ENCODE assay signal across 9 cellular contexts in the genomic region with DNA sequence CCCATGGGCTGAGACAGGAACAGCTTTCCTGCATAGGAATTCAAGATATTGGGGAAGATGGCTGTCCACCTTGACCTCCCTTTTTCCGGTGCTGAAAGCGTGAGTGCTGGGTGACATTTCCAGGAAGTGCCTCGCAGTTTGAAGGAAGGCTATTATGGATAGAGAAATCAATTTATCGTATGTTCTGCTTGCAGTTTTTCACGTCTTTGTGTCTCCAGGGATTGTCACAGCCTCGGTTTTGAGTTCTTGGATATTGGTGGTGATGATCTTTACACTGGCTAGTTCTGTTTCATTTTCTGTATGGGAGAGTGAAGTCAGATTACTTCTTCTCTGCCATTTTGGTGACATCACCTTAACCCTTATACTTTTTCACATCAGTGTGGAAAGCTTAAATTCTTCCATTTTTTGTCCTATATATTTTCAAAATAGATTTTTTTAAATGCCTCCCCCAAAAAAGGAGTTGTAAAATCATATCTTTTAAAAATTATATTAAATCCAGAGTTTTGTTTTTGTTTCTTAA.
DNase-seq lines count a peak whose midpoint lies in the region; ATAC-seq and TF ChIP-seq lines count a peak whose summit lies in the region.
"Had no signal": no experiment of that assay in that cellular context is flagged by ENCODE, and none has a peak within 500 bp of the region (broad histone marks: within the 10 kb centered on the region; RNA-seq: fewer than 3 reads in every experiment).

No MANE protein-coding gene starts in this region.

- H3K4me1 ChIP-seq in neuronal stem cell (ENCODE audit: control insufficient read depth in 2 of 2, insufficient read depth in 1 of 2, low read depth in 1 of 2, low read length in 2 of 2) = no peaks in the 10 kb centered on the region
- H3K4me1 ChIP-seq: parathyroid adenoma had no signal

- no peaks in the 10 kb centered on the region for H3K36me3 ChIP-seq in neuronal stem cell (replicated peaks in 1 of 2; ENCODE audit: control insufficient read depth in 2 of 2, insufficient read depth in 2 of 2, low read length in 2 of 2)

- no peak overlapping the region for H2BK120ac ChIP-seq in neuronal stem cell (ENCODE audit: low read depth, low read length)

- H3K9ac ChIP-seq in neuronal stem cell (ENCODE audit: low read depth, low read length, poor library complexity) = no peak overlapping the region
- H3K9ac ChIP-seq: parathyroid adenoma had no signal

- WGBS in neuronal stem cell (ENCODE audit: extremely low coverage in 2 of 2, insufficient read length in 2 of 2, insufficient replicate concordance in 1 of 2), 2 donors = no CpG with 5 or more reads among the region's 6 CpGs

- H4K91ac ChIP-seq in neuronal stem cell (ENCODE audit: low read depth, low read length, poor library complexity) = no peak overlapping the region

- H3K79me1 ChIP-seq in neuronal stem cell (ENCODE audit: low read depth, low read length) = no peaks in the 10 kb centered on the region

- H2AFZ ChIP-seq in neuronal stem cell (ENCODE audit: low read length) = no peak overlapping the region
- H2AFZ ChIP-seq: parathyroid adenoma had no signal

- ATAC-seq in GM21367 (IDR thresholded peaks at IDR 0.05; ENCODE audit: unreplicated experiment) (peak; percentile 30), HG03460 (IDR thresholded peaks at IDR 0.05; ENCODE audit: unreplicated experiment) (peak; percentile 38)

- TF ChIP-seq CTCF in fibroblast of the aortic adventitia (IDR thresholded peaks at IDR 0.05; ENCODE audit: insufficient read depth, low read length) = no peak

- H3K4ac ChIP-seq in neuronal stem cell (ENCODE audit: low read length) = no peak overlapping the region

- H3K27ac ChIP-seq in neuronal stem cell (replicated peaks; ENCODE audit: low read length) = no peak overlapping the region
- H3K27ac ChIP-seq: parathyroid adenoma had no signal

- DNase-seq in fibroblast of the aortic adventitia (ENCODE audit: low read depth) (no peak), neuronal stem cell (ENCODE audit: low spot score) (no peak), NCI-H2081 (lab: John Stamatoyannopoulos, UW) (no peak)
- DNase-seq in stimulated activated CD4-positive, alpha-beta T cell treated with anti-CD3 and anti-CD28 coated beads, Interleukin-4, amount 100 ng/mL, for 4 hours = no peak
- no peak for DNase-seq in activated CD4-positive, CD25-positive, alpha-beta regulatory T cell (lab: John Stamatoyannopoulos, UW)

- H2AK5ac ChIP-seq in neuronal stem cell (ENCODE audit: low read depth, low read length) = no peak overlapping the region

- H2BK12ac ChIP-seq in neuronal stem cell (ENCODE audit: low read length) = no peak overlapping the region

- H3K27me3 ChIP-seq in neuronal stem cell (ENCODE audit: control insufficient read depth in 3 of 3, insufficient read depth in 3 of 3, low read depth in 1 of 3, low read length in 3 of 3) = no peaks in the 10 kb centered on the region

- H3K4me3 ChIP-seq in GM08714 (ENCODE audit: low read length) = peak overlapping the region; percentile 49; the same call in 1 of the 2 replicates
- peak overlapping the region; percentile 55 for H3K4me3 ChIP-seq in fibroblast of the aortic adventitia (ENCODE audit: low read depth, low read length)
- H3K4me3 ChIP-seq in neuronal stem cell (ENCODE audit: low read length in 2 of 2) = no peak overlapping the region

- H4K8ac ChIP-seq in neuronal stem cell (ENCODE audit: low read depth, low read length) = no peak overlapping the region

- H3K18ac ChIP-seq in neuronal stem cell (ENCODE audit: low read length) = no peak overlapping the region

- no peak overlapping the region for H2BK5ac ChIP-seq in neuronal stem cell (ENCODE audit: low read length)

- no peak overlapping the region for H3K14ac ChIP-seq in neuronal stem cell (ENCODE audit: low read length)

- no peak overlapping the region for H3K4me2 ChIP-seq in neuronal stem cell (ENCODE audit: insufficient read depth, low read length, poor library complexity, severe bottlenecking)

- H3K23ac ChIP-seq in neuronal stem cell (ENCODE audit: low read depth, low read length, poor library complexity) = no peak overlapping the region

- H3K9me3 ChIP-seq in neuronal stem cell (replicated peaks in 1 of 2; ENCODE audit: control insufficient read depth in 2 of 2, insufficient read depth in 1 of 2, low read depth in 1 of 2, low read length in 2 of 2) = peaks cover 0 to 2% of the 10 kb centered on the region in 2 donors

- H2BK15ac ChIP-seq in neuronal stem cell (ENCODE audit: low read length) = no peak overlapping the region

Comparison
In these comparisons a context has a peak if more than half of its experiments do, and no peak if none do; other contexts are left out.
1. H3K4me3 ChIP-seq: peak in GM08714 (single experiment) and fibroblast of the aortic adventitia (single experiment); none in neuronal stem cell (0 of 2).